18 cellular contexts compared by ENCODE assay signal in the genomic region with DNA sequence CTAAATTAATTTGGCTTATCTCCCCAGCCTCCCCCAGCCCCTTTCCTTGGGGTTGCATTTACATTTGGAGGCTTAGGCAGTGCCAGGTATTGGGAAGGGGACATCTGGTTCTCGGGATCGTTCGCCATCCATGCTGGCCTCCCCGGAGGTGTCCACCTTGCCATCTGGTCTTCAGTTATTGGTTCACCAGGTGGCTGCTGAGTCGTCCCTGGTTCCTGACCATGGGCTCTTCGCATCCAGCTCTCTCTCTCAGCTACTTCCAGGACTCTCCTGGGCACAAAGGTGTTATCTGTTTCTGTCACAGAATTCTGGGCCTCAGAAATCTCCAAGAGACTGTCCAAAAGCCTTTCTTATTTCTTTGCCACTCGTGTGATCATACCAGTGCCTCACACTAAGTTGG.
DNase-seq lines count a peak whose midpoint lies in the region; ATAC-seq and TF ChIP-seq lines count a peak whose summit lies in the region.
"Had no signal": no experiment of that assay in that cellular context is flagged by ENCODE, and none has a peak within 500 bp of the region (broad histone marks: within the 10 kb centered on the region; RNA-seq: fewer than 3 reads in every experiment).

No MANE protein-coding gene starts in this region.

- H3K9me2 ChIP-seq in PC-9 (ENCODE audit: insufficient read depth) = no peaks in the 10 kb centered on the region

- POLR2A ChIA-PET in PC-9 (lab: Charles Lee; ENCODE audit: unreplicated experiment) = interaction anchor here (0.7 kb wide), 2 partner anchors 31 to 41 kb away, joined by 4 read pairs; no protein-coding TSS in a partner anchor

- no peak overlapping the region for H4K8ac ChIP-seq in mesenchymal stem cell (ENCODE audit: low read length)

- CTCF ChIA-PET in PC-9 (lab: Charles Lee) = no interaction called here

- DNase-seq in NCI-H1092 treated with DMSO at 0.1 percent for 48 hours (lab: John Stamatoyannopoulos, UW) (peak; percentile 36), NCI-H1092 (lab: John Stamatoyannopoulos, UW) (no peak), G401 (ENCODE audit: low spot score) (peak; percentile 87), PC-9 (no peak), mesenchymal stem cell (no peak)
- no peak for DNase-seq in stimulated activated CD4-positive, alpha-beta T cell treated with anti-CD3 and anti-CD28 coated beads, Interleukin-12 subunit alpha, Interleukin-12 subunit beta, amount 100 ng/mL, for 4 hours
- DNase-seq: 8988T; CD4-positive, alpha-beta memory T cell; DMS53; GF-D8; Kasumi-1; NCI-H1436 treated with DMSO at 0.1 percent for 48 hours; NCI-H2029 treated with DMSO at 0.1 percent for 48 hours; T-helper 1 cell had no signal

- H3K14ac ChIP-seq in mesenchymal stem cell (ENCODE audit: low read length in 2 of 2) = no peak overlapping the region

- peaks cover 23% of the 10 kb centered on the region; the same call in 1 of the 2 replicates for H3F3A ChIP-seq in PC-9 (ENCODE audit: insufficient read depth, low read depth)

- no peak overlapping the region for H3K4ac ChIP-seq in mesenchymal stem cell (ENCODE audit: low read depth in 1 of 2, low read length in 2 of 2)

- in situ Hi-C loops in G401 (cut with HindIII; ENCODE audit: low sequenced_read_pairs) = no loop called here

- H2BK120ac ChIP-seq in mesenchymal stem cell (ENCODE audit: low read depth, low read length) = peak overlapping the region; percentile 23

- TF ChIP-seq CTCF in PC-9 (conservative IDR thresholded peaks at IDR 0.05) = no peak

- no peaks in the 10 kb centered on the region for H4K20me1 ChIP-seq in PC-9 (ENCODE audit: insufficient read depth)
- H4K20me1 ChIP-seq: BLaER1 treated with 17β-estradiol and CSF1 and Interleukin-3, amounts not matched to agents 10 nM and 100 nM had no signal

- no peaks in the 10 kb centered on the region for H3K79me2 ChIP-seq in PC-9 (ENCODE audit: low read depth)

- 94% methylated on average over 7 of the region's 7 CpGs for WGBS in mesenchymal stem cell

- H3K27me3 ChIP-seq in PC-9 (ENCODE audit: insufficient read depth, low read depth) (no peaks in the 10 kb centered on the region), mesenchymal stem cell (ENCODE audit: control insufficient read depth in 1 of 2, insufficient read depth in 1 of 2, low read length in 2 of 2) (no peaks in the 10 kb centered on the region)
- H3K27me3 ChIP-seq: BLaER1 treated with 17β-estradiol and CSF1 and Interleukin-3, amounts not matched to agents 10 nM and 100 nM; SJSA1 had no signal

- H4K91ac ChIP-seq in mesenchymal stem cell (ENCODE audit: low read length) = no peak overlapping the region

- H3K4me3 ChIP-seq in PC-9 = no peak overlapping the region
- no peak overlapping the region for H3K4me3 ChIP-seq in mesenchymal stem cell (ENCODE audit: insufficient read depth in 1 of 2, low read depth in 1 of 2, low read length in 2 of 2)
- H3K4me3 ChIP-seq: BLaER1 treated with 17β-estradiol and CSF1 and Interleukin-3, amounts not matched to agents 10 nM and 100 nM; SJSA1 had no signal

- ATAC-seq in HG03135 (IDR thresholded peaks at IDR 0.05; ENCODE audit: unreplicated experiment) = no peak
- ATAC-seq in HG02973 (IDR thresholded peaks at IDR 0.05; ENCODE audit: unreplicated experiment) = no peak

- no peak overlapping the region for H2BK12ac ChIP-seq in mesenchymal stem cell (ENCODE audit: low read length in 2 of 2)

- H3K36me3 ChIP-seq in PC-9 (ENCODE audit: low read depth) = no peaks in the 10 kb centered on the region
- no peaks in the 10 kb centered on the region for H3K36me3 ChIP-seq in mesenchymal stem cell (ENCODE audit: control insufficient read depth in 1 of 2, insufficient read depth in 2 of 2, low read depth in 1 of 2, low read length in 2 of 2)
- H3K36me3 ChIP-seq: BLaER1 treated with 17β-estradiol and CSF1 and Interleukin-3, amounts not matched to agents 10 nM and 100 nM; SJSA1 had no signal

- H3K79me1 ChIP-seq in mesenchymal stem cell (replicated peaks; ENCODE audit: low read length, poor library complexity, severe bottlenecking) = no peaks in the 10 kb centered on the region

- H2BK15ac ChIP-seq in mesenchymal stem cell (ENCODE audit: low read depth, poor library complexity, severe bottlenecking) = peak overlapping the region; percentile 54

- no TSS peak for BruUV-seq in PC-9 (replicated peaks; lab: Mats Ljungman, UMichigan)

- H3K18ac ChIP-seq in mesenchymal stem cell (ENCODE audit: low read depth in 1 of 2, low read length in 2 of 2) = no peak overlapping the region

- H3K4me1 ChIP-seq in PC-9 (replicated peaks; ENCODE audit: insufficient read depth) = peaks cover 37% of the 10 kb centered on the region
- peaks cover 12% of the 10 kb centered on the region for H3K4me1 ChIP-seq in mesenchymal stem cell (ENCODE audit: control insufficient read depth, insufficient read depth, low read depth, low read length)

- H3K4me2 ChIP-seq in PC-9 = peak overlapping the region; percentile 81; the same call in 1 of the 2 replicates
- no peak overlapping the region for H3K4me2 ChIP-seq in mesenchymal stem cell (ENCODE audit: low read length, poor library complexity, severe bottlenecking)
- H3K4me2 ChIP-seq: BLaER1 treated with 17β-estradiol and CSF1 and Interleukin-3, amounts not matched to agents 10 nM and 100 nM had no signal

- intact Hi-C loops in PC-9 (cut with micrococcal nuclease; ENCODE audit: unreplicated experiment) = no loop called here

- H3K27ac ChIP-seq in PC-9 (peak overlapping the region; percentile 83), mesenchymal stem cell (ENCODE audit: low read length, poor library complexity, severe bottlenecking) (no peak overlapping the region)
- H3K27ac ChIP-seq: BLaER1 treated with 17β-estradiol and CSF1 and Interleukin-3, amounts not matched to agents 10 nM and 100 nM; SJSA1 had no signal

- H3K9me3 ChIP-seq in PC-9 (ENCODE audit: insufficient read depth, low read depth) (no peaks in the 10 kb centered on the region), mesenchymal stem cell (ENCODE audit: control insufficient read depth, low read length) (no peaks in the 10 kb centered on the region)
- H3K9me3 ChIP-seq: SJSA1 had no signal

- H2BK5ac ChIP-seq in mesenchymal stem cell (ENCODE audit: low read depth, low read length, poor library complexity, severe bottlenecking) = no peak overlapping the region

- no peak overlapping the region for H2AFZ ChIP-seq in PC-9
- H2AFZ ChIP-seq in mesenchymal stem cell (ENCODE audit: low read depth, low read length) = no peak overlapping the region

- no peak overlapping the region for H3K9ac ChIP-seq in mesenchymal stem cell (ENCODE audit: low read length)
- H3K9ac ChIP-seq: BLaER1 treated with 17β-estradiol and CSF1 and Interleukin-3, amounts not matched to agents 10 nM and 100 nM had no signal

- H2AK5ac ChIP-seq in mesenchymal stem cell (ENCODE audit: low read length, severe bottlenecking) = peak overlapping the region; percentile 26

- no peak overlapping the region for H3K23ac ChIP-seq in mesenchymal stem cell (ENCODE audit: low read length in 2 of 2)

Comparison
In these comparisons a context has a peak if more than half of its experiments do, and no peak if none do; other contexts are left out.
1. DNase-seq: peak in NCI-H1092 treated with DMSO at 0.1 percent for 48 hours (single experiment) and G401 (single experiment); none in NCI-H1092 (single experiment), PC-9 (0 of 2), mesenchymal stem cell (single experiment) and stimulated activated CD4-positive, alpha-beta T cell treated with anti-CD3 and anti-CD28 coated beads, Interleukin-12 subunit alpha, Interleukin-12 subunit beta, amount 100 ng/mL, for 4 hours (single experiment).